ENCODE assay signal across 15 cellular contexts in the genomic region with DNA sequence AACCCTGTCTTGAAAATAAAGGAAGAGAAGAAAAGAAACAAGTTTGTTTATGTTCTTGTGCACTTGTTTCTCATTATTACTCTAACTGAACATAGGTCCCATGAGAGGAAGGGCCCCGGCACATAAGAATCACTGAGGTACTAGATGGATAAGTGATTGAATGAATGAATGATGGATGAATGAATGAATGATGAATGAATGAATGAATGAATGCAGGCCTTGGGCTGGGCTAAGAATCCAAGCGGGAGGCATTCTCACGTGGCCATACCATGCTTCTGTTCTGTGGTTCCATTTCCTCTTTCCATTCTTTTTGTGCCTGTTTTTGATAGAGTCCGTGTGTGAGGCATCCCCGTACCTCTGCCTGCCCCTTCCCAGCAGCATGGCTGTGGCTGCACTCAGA.
"Had no signal": no experiment of that assay in that cellular context is flagged by ENCODE, and none has a peak within 500 bp of the region (broad histone marks: within the 10 kb centered on the region; RNA-seq: fewer than 3 reads in every experiment).

No MANE protein-coding gene starts in this region.

- FAIRE-seq: urothelium cell line had no signal

- H3K27ac ChIP-seq: esophagus muscularis mucosa, lower lobe of right lung, testis had no signal

- H3K4me3 Mint-ChIP-seq: activated CD4-positive, alpha-beta memory T cell treated with anti-CD3 and anti-CD28 coated beads, Interleukin-2, amount 10 ng/mL, durations not matched to agents 7 days and 5 days; activated naive CD8-positive, alpha-beta T cell treated with anti-CD3 and anti-CD28 coated beads for 36 hours; activated T-cell treated with anti-CD3 and anti-CD28 coated beads, Interleukin-2, amount 50 U/mL, for 72 hours; stimulated activated naive CD8-positive, alpha-beta T cell treated with anti-CD3 and anti-CD28 coated beads, Interleukin-15, Interleukin-2, amounts not matched to agents 100 ng/mL and 50 ng/mL, for 24 hours had no signal

- DNase-seq: activated CD4-positive, alpha-beta memory T cell treated with anti-CD3 and anti-CD28 coated beads, Interleukin-2, amount 10 ng/mL, durations not matched to agents 7 days and 5 days; activated CD4-positive, alpha-beta T cell treated with anti-CD3 and anti-CD28 coated beads for 1 hour; activated gamma-delta T cell treated with Interleukin-2 at 50 U/mL for 16 hours; activated naive CD8-positive, alpha-beta T cell treated with anti-CD3 and anti-CD28 coated beads for 36 hours; activated T-cell treated with anti-CD3 and anti-CD28 coated beads, Interleukin-2, amount 50 U/mL, for 72 hours; glutamatergic neuron; left cardiac atrium; lower lobe of right lung; naive thymus-derived CD8-positive, alpha-beta T cell; stimulated activated CD4-positive, alpha-beta T cell treated with anti-CD3 and anti-CD28 coated beads, Interleukin-2, amount 100 ng/mL, for 48 hours; T-helper 2 cell; testis had no signal

- H3K9me3 ChIP-seq: esophagus muscularis mucosa, lower lobe of right lung, testis had no signal

- H3K36me3 Mint-ChIP-seq: activated naive CD8-positive, alpha-beta T cell treated with anti-CD3 and anti-CD28 coated beads for 36 hours; naive thymus-derived CD8-positive, alpha-beta T cell had no signal

- H3K27me3 ChIP-seq: esophagus muscularis mucosa, testis had no signal

- H3K9me3 Mint-ChIP-seq: activated CD4-positive, alpha-beta memory T cell treated with anti-CD3 and anti-CD28 coated beads, Interleukin-2, amount 10 ng/mL, durations not matched to agents 7 days and 5 days; activated naive CD8-positive, alpha-beta T cell treated with anti-CD3 and anti-CD28 coated beads for 36 hours; activated T-cell treated with anti-CD3 and anti-CD28 coated beads, Interleukin-2, amount 50 U/mL, for 72 hours; stimulated activated naive CD8-positive, alpha-beta T cell treated with anti-CD3 and anti-CD28 coated beads, Interleukin-15, Interleukin-2, amounts not matched to agents 100 ng/mL and 50 ng/mL, for 24 hours had no signal

- H3K4me3 ChIP-seq: esophagus muscularis mucosa, lower lobe of right lung, testis had no signal

- ATAC-seq: activated T-cell treated with anti-CD3 and anti-CD28 coated beads, Interleukin-2, amount 50 U/mL, for 72 hours; left cardiac atrium; lower lobe of right lung; naive thymus-derived CD8-positive, alpha-beta T cell had no signal

- H3K27ac Mint-ChIP-seq: activated CD4-positive, alpha-beta memory T cell treated with anti-CD3 and anti-CD28 coated beads, Interleukin-2, amount 10 ng/mL, durations not matched to agents 7 days and 5 days; activated naive CD8-positive, alpha-beta T cell treated with anti-CD3 and anti-CD28 coated beads for 36 hours; activated T-cell treated with anti-CD3 and anti-CD28 coated beads, Interleukin-2, amount 50 U/mL, for 72 hours had no signal
